In genomic region chr11:134040386-134041297, GRCh38 we compare ENCODE assay signal across 1 cellular context.
TF ChIP-seq lines count a peak whose summit lies in the region.

No MANE protein-coding gene starts in this region.

TF ChIP-seq in WTC11, 78 proteins besides CTCF, POLR2A, EP300 and RAD21 (continued from another document):
- no peak for TF ChIP-seq AR (CRISPR knock-in tag; IDR thresholded peaks at IDR 0.05)
- TF ChIP-seq GTF2I (CRISPR knock-in tag; conservative IDR thresholded peaks at IDR 0.05): no peak
TF ChIP-seq in WTC11: peak in this region for 0.
